2 cellular contexts compared by ENCODE assay signal in genomic region chr19:57192064-57192395, GRCh38.
TF ChIP-seq lines count a peak whose summit lies in the region.

No MANE protein-coding gene starts in this region.

TF ChIP-seq in A549, 52 proteins besides CTCF, POLR2A, EP300 and RAD21 (continued from another document):
- TF ChIP-seq EHMT2 (IDR thresholded peaks at IDR 0.05; ENCODE audit: low read depth) (no peak), RARB (CRISPR knock-in tag; IDR thresholded peaks at IDR 0.05) (no peak), ZNF302 (CRISPR knock-in tag; IDR thresholded peaks at IDR 0.05) (no peak), HDAC2 (IDR thresholded peaks at IDR 0.05) (no peak)

TF ChIP-seq in HEK293, 187 proteins besides CTCF, POLR2A, EP300 and RAD21 (continued from another document):
- TF ChIP-seq ZBTB49 (tag by site-specific recombination; IDR thresholded peaks at IDR 0.05; ENCODE audit: low read depth): no peak
- TF ChIP-seq ZNF335 (tag by site-specific recombination; conservative IDR thresholded peaks at IDR 0.05): peak; percentile 30; the same call in 1 of the 2 replicates
- no peak for TF ChIP-seq ZNF473 (tag by site-specific recombination; IDR thresholded peaks at IDR 0.05)
